ENCODE assay signal across 17 cellular contexts in the genomic region with DNA sequence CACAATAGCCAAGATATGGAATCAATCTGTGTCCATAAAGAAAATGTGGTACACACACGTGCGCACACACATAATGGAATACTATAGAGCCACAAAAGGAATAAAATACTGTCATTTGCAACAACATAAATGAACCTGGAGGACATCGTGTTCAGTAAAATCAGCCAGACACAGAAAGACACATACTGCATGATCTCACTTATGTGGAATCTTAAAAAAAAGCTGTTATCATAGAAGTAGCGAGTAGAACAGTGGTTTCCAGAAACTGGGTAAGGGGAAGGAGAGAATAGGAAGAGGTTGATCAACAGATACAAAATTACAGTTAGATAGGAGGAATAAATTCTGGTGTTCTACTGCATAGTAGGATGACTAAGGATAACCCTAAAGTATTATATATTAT. TPM values are rescaled to one million over a fixed set of nuclear protein-coding genes. Genes with fewer than 3 reads are reported as not detected.
DNase-seq lines count a peak whose midpoint lies in the region; ATAC-seq and TF ChIP-seq lines count a peak whose summit lies in the region.
"Had no signal": no experiment of that assay in that cellular context is flagged by ENCODE, and none has a peak within 500 bp of the region (broad histone marks: within the 10 kb centered on the region; RNA-seq: fewer than 3 reads in every experiment).

No MANE protein-coding gene starts in this region.

- H3F3A ChIP-seq in MM.1S (ENCODE audit: insufficient read depth, low read length): peaks cover 33% of the 10 kb centered on the region

- H3K9ac ChIP-seq in MM.1S (ENCODE audit: low read length): no peak overlapping the region
- H3K9ac ChIP-seq: BLaER1 had no signal

- H3K4me1 ChIP-seq in MM.1S (ENCODE audit: low read length) (peaks cover 59% of the 10 kb centered on the region), gastrocnemius medialis (peaks cover 58 to 82% of the 10 kb centered on the region in 2 donors)
- H3K4me1 ChIP-seq: BLaER1, Peyer's patch had no signal

- ATAC-seq in activated B cell treated with CpG ODN at 0.5 μM for 24 hours (ENCODE audit: low read depth) (no peak), gastrocnemius medialis (no peak)
- ATAC-seq: K562 had no signal

- peak overlapping the region; percentile 67; the same call in 1 of the 2 replicates for H3K27ac ChIP-seq in MM.1S (ENCODE audit: low read length)
- peak overlapping the region in 3 of 4 donors; percentile 45 to 100 (median 99) for H3K27ac ChIP-seq in gastrocnemius medialis
- H3K27ac ChIP-seq: BLaER1, HL-60, Peyer's patch had no signal

- H3K9me3 Mint-ChIP-seq in activated B cell treated with CpG ODN at 0.5 μM for 24 hours (no peaks in the 10 kb centered on the region), chondrocyte (ENCODE audit: low read depth) (no peaks in the 10 kb centered on the region)

- H3K4me3 Mint-ChIP-seq in activated B cell treated with CpG ODN at 0.5 μM for 24 hours: no peak overlapping the region
- no peak overlapping the region for H3K4me3 Mint-ChIP-seq in chondrocyte (ENCODE audit: unreplicated experiment)

- H3K4me3 ChIP-seq in MM.1S (ENCODE audit: low read length): no peak overlapping the region
- H3K4me3 ChIP-seq in gastrocnemius medialis: no peak overlapping the region
- H3K4me3 ChIP-seq: BLaER1, HAP-1, K562, Peyer's patch had no signal

- in situ Hi-C loops in gastrocnemius medialis (cut with MboI; ENCODE audit: low sequenced_read_pairs in 4 of 4): loop anchor here in 1 of 4 donors (25.0 kb wide), 1 partner anchor 106 kb away; the partner anchor contains the start of gene ARPP19

- 0 out of 2 replicates have a peak, but pooled peaks cover 3% of the 10 kb centered on the region for H4K20me1 ChIP-seq in MM.1S (ENCODE audit: insufficient read depth, low read length)

- peaks cover 83% of the 10 kb centered on the region for H3K36me3 Mint-ChIP-seq in activated B cell treated with CpG ODN at 0.5 μM for 24 hours (ENCODE audit: low read depth)
- H3K36me3 Mint-ChIP-seq in chondrocyte (ENCODE audit: low read depth): peaks cover 30% of the 10 kb centered on the region

- CTCF ChIA-PET in activated B cell treated with CpG ODN at 0.5 μM for 24 hours (lab: Charles Lee): interaction anchor here (0.9 kb wide), 1 partner anchor 62 kb away, joined by 4 read pairs; no protein-coding TSS in a partner anchor

- peaks cover 86% of the 10 kb centered on the region for H3K79me2 ChIP-seq in MM.1S (ENCODE audit: low read length)

- H3K27me3 ChIP-seq in MM.1S (replicated peaks; ENCODE audit: insufficient read depth, low read length) (no peaks in the 10 kb centered on the region), gastrocnemius medialis (no peaks in the 10 kb centered on the region)
- H3K27me3 ChIP-seq: BLaER1, Peyer's patch had no signal

- H3K9me2 ChIP-seq in MM.1S (replicated peaks; ENCODE audit: insufficient read depth, low read length): no peaks in the 10 kb centered on the region

- no peak for TF ChIP-seq POLR2A in gastrocnemius medialis (IDR thresholded peaks at IDR 0.05)

- no peaks in the 10 kb centered on the region for H3K27me3 Mint-ChIP-seq in activated B cell treated with CpG ODN at 0.5 μM for 24 hours
- H3K27me3 Mint-ChIP-seq in chondrocyte (ENCODE audit: low read depth): no peaks in the 10 kb centered on the region

- H3K9me3 ChIP-seq in MM.1S (replicated peaks; ENCODE audit: insufficient read depth, low read length) (no peaks in the 10 kb centered on the region), gastrocnemius medialis (no peaks in the 10 kb centered on the region)
- H3K9me3 ChIP-seq: BLaER1, HAP-1, Peyer's patch had no signal

- POLR2A ChIA-PET in activated B cell treated with CpG ODN at 0.5 μM for 24 hours (lab: Charles Lee): interaction anchor here (0.6 to 0.9 kb wide), 2 partner anchors 12 to 34 kb away, joined by 4 to 13 read pairs; no protein-coding TSS in a partner anchor

- peak overlapping the region; percentile 31; the same call in 1 of the 2 replicates for H3K4me2 ChIP-seq in MM.1S (ENCODE audit: low read depth, low read length)
- H3K4me2 ChIP-seq: BLaER1 had no signal

- H3K36me3 ChIP-seq in MM.1S (replicated peaks; ENCODE audit: insufficient read depth, low read length): peaks cover 33% of the 10 kb centered on the region
- H3K36me3 ChIP-seq in gastrocnemius medialis: peaks cover 0 to 95% of the 10 kb centered on the region in 2 donors
- H3K36me3 ChIP-seq: HAP-1 had no signal

- peak overlapping the region; percentile 47 for H3K27ac Mint-ChIP-seq in activated B cell treated with CpG ODN at 0.5 μM for 24 hours
- H3K27ac Mint-ChIP-seq in chondrocyte (ENCODE audit: unreplicated experiment): peak overlapping the region; percentile 73

- peaks cover 31% of the 10 kb centered on the region for H3K4me1 Mint-ChIP-seq in activated B cell treated with CpG ODN at 0.5 μM for 24 hours
- H3K4me1 Mint-ChIP-seq in chondrocyte (ENCODE audit: low read depth): peaks cover 15% of the 10 kb centered on the region

- intact Hi-C loops in activated B cell treated with CpG ODN at 0.5 μM for 24 hours (cut with micrococcal nuclease): no loop called here
- intact Hi-C loops in gastrocnemius medialis (cut with DNase I; ENCODE audit: low total_unique reads): no loop called here

- no peak for DNase-seq in MM.1S
- DNase-seq in activated B cell treated with CpG ODN at 0.5 μM for 24 hours: no peak
- no peak for DNase-seq in chondrocyte (ENCODE audit: low spot score)
- DNase-seq in gastrocnemius medialis: no peak
- DNase-seq in NK-92 (lab: John Stamatoyannopoulos, UW; ENCODE audit: unreplicated experiment): no peak
- DNase-seq in COLO668 (lab: John Stamatoyannopoulos, UW; ENCODE audit: unreplicated experiment): no peak
- no peak for DNase-seq in NCI-H2196 treated with DMSO at 0.1 percent for 48 hours (lab: John Stamatoyannopoulos, UW; ENCODE audit: unreplicated experiment)
- DNase-seq: EL, NCI-H1048, NCI-H345, NCI-H69, Peyer's patch, Right ventricle myocardium superior had no signal

- H2AFZ ChIP-seq in MM.1S (ENCODE audit: low read length): no peak overlapping the region

- no peak for TF ChIP-seq CTCF in MM.1S (IDR thresholded peaks at IDR 0.05; ENCODE audit: low read length)
- TF ChIP-seq CTCF in activated B cell treated with CpG ODN at 0.5 μM for 24 hours (IDR thresholded peaks at IDR 0.05): no peak
- TF ChIP-seq CTCF in chondrocyte (IDR thresholded peaks at IDR 0.05): no peak
- TF ChIP-seq CTCF in gastrocnemius medialis (IDR thresholded peaks at IDR 0.05 in 4 of 5, conservative IDR thresholded peaks at IDR 0.05 in 1 of 5): no peak

RNA-seq across cellular contexts. Expression of gene ATOSA, which starts 11.1 kb away (rescaled TPM):
- total RNA-seq in activated B cell treated with CpG ODN at 0.5 μM for 24 hours (73.8 and 96.8 TPM in 2 replicates), chondrocyte (18.7 to 38.8 TPM (median 21.9 TPM) in 3 replicates), gastrocnemius medialis (100 to 1,000 TPM in 3 of 4 donors, 10 to 100 TPM in 1; 61.9 to 491 (median 137) TPM)
